Comparison of ENCODE assay signal across 1 cellular context in genomic region chr2:150480971-150481830, GRCh38.
TF ChIP-seq lines count a peak whose summit lies in the region.

No MANE protein-coding gene starts in this region.

TF ChIP-seq in HCT116, 20 proteins besides CTCF, POLR2A, EP300 and RAD21 (continued from another document):
- no peak for TF ChIP-seq MAX (IDR thresholded peaks at IDR 0.05)
- TF ChIP-seq ZNF274 (IDR thresholded peaks at IDR 0.05; ENCODE audit: low read depth, low read length) = no peak
